In the genomic region with DNA sequence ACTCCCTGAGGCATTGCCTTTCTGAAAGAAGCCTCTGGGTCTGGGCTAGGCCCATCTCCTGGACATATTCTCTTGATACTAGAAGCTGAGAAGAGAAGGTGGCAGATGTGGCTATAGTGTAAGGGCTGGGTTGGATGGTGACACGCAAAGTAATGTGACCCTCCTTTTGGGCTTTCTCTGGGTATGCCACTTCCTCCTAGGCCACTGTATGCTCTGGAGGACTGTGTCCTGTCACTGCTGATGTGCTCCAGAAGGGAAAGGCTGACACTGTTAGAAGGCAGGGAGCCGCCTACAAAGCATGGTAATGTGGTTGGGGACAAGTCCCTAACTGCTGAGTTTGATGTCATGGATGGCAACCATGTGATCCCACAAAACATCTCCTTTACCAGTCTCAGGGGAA, we compare ENCODE assay signal across 1 cellular context.
TF ChIP-seq lines count a peak whose summit lies in the region.

No MANE protein-coding gene starts in this region.

TF ChIP-seq in IMR-90, 13 proteins besides CTCF, POLR2A, EP300 and RAD21:
- TF ChIP-seq BHLHE40 (IDR thresholded peaks at IDR 0.05; ENCODE audit: low read depth, low read length) (no peak), MAFK (IDR thresholded peaks at IDR 0.05; ENCODE audit: low read depth, low read length) (no peak), CEBPB (IDR thresholded peaks at IDR 0.05; ENCODE audit: low read depth, low read length) (no peak), RFX5 (IDR thresholded peaks at IDR 0.05; ENCODE audit: low read depth, low read length) (no peak), SMC3 (IDR thresholded peaks at IDR 0.05; ENCODE audit: low read depth, low read length) (no peak), NFE2L2 (IDR thresholded peaks at IDR 0.05; ENCODE audit: low read depth, low read length) (no peak)
- TF ChIP-seq, protein P1, sequence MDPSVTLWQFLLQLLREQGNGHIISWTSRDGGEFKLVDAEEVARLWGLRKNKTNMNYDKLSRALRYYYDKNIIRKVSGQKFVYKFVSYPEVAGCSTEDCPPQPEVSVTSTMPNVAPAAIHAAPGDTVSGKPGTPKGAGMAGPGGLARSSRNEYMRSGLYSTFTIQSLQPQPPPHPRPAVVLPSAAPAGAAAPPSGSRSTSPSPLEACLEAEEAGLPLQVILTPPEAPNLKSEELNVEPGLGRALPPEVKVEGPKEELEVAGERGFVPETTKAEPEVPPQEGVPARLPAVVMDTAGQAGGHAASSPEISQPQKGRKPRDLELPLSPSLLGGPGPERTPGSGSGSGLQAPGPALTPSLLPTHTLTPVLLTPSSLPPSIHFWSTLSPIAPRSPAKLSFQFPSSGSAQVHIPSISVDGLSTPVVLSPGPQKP (IDR thresholded peaks at IDR 0.05; ENCODE audit: borderline replicate concordance, low read depth, low read length), result no peak
- TF ChIP-seq, protein P2, sequence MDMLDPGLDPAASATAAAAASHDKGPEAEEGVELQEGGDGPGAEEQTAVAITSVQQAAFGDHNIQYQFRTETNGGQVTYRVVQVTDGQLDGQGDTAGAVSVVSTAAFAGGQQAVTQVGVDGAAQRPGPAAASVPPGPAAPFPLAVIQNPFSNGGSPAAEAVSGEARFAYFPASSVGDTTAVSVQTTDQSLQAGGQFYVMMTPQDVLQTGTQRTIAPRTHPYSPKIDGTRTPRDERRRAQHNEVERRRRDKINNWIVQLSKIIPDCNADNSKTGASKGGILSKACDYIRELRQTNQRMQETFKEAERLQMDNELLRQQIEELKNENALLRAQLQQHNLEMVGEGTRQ (IDR thresholded peaks at IDR 0.05; ENCODE audit: low read depth, low read length), result no peak
